ENCODE assay signal across 13 cellular contexts in the genomic region with DNA sequence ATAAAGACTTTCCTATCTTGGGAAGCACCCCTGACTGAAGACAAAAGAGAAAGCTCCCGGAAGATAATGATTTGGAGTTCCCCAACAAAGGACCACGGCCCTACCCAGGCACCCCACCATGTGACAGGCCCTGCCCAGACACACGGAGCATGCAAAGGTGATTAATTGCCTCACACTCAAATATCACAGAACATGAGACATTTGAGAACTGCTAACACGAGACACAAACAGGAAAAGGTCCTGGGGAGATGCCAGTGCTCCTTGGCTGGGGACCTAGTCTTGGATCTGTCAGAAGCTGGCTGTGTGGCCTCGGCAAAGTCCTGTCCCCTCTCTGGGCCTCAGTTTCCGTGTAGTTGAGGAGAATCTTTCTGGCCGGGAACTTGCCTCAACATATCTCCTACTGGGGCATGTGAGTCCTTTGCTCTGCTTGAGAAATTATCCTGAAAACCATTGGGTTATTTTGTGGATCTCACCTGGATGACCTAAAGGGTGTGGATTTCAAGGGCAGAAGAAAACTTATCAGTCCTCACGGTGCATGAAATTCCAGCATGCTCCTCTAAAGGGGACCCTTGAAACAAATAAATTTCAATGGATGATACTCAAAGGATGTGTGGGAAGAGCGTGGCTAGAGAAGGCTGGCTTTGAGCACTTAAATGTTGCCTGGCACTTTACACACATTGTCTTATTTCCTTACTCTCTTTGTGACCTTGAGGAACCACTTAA.
DNase-seq lines count a peak whose midpoint lies in the region; ATAC-seq and TF ChIP-seq lines count a peak whose summit lies in the region.
"Had no signal": no experiment of that assay in that cellular context is flagged by ENCODE, and none has a peak within 500 bp of the region (broad histone marks: within the 10 kb centered on the region; RNA-seq: fewer than 3 reads in every experiment).

No MANE protein-coding gene starts in this region.

- no peaks in the 10 kb centered on the region for H3K9me3 ChIP-seq in endodermal cell (ENCODE audit: control insufficient read depth, low read length)
- H3K9me3 ChIP-seq in right lobe of liver: no peaks in the 10 kb centered on the region
- no peaks in the 10 kb centered on the region for H3K9me3 ChIP-seq in upper lobe of right lung
- no peaks in the 10 kb centered on the region for H3K9me3 ChIP-seq in CD8-positive, alpha-beta T cell (ENCODE audit: low read length)
- H3K9me3 ChIP-seq: thoracic aorta had no signal

- peak in 3 of 4 donors; percentile 6 to 34 (median 18) for ATAC-seq in right lobe of liver
- peak; percentile 26 for ATAC-seq in upper lobe of right lung
- ATAC-seq in CD8-positive, alpha-beta T cell: no peak

- H3K27me3 Mint-ChIP-seq in activated CD4-positive, alpha-beta memory T cell treated with anti-CD3 and anti-CD28 coated beads for 36 hours: peaks cover 7% of the 10 kb centered on the region
- peaks cover 29% of the 10 kb centered on the region for H3K27me3 Mint-ChIP-seq in activated CD4-positive, alpha-beta memory T cell treated with anti-CD3 and anti-CD28 coated beads, Interleukin-2, amount 10 ng/mL, durations not matched to agents 7 days and 5 days
- H3K27me3 Mint-ChIP-seq in endodermal cell (ENCODE audit: insufficient read depth): no peaks in the 10 kb centered on the region
- H3K27me3 Mint-ChIP-seq in CD8-positive, alpha-beta T cell (ENCODE audit: low read depth): peaks cover 3% of the 10 kb centered on the region

- H3K4me3 ChIP-seq in endodermal cell (ENCODE audit: low read length): no peak overlapping the region
- H3K4me3 ChIP-seq in right lobe of liver: no peak overlapping the region
- H3K4me3 ChIP-seq in upper lobe of right lung: no peak overlapping the region
- H3K4me3 ChIP-seq in CD8-positive, alpha-beta T cell (ENCODE audit: low read depth, low read length): no peak overlapping the region
- H3K4me3 ChIP-seq: thoracic aorta had no signal

- POLR2A ChIA-PET in activated CD4-positive, alpha-beta memory T cell treated with anti-CD3 and anti-CD28 coated beads for 36 hours (lab: Charles Lee): no interaction called here
- POLR2A ChIA-PET in activated CD4-positive, alpha-beta memory T cell treated with anti-CD3 and anti-CD28 coated beads, Interleukin-2, amount 10 ng/mL, durations not matched to agents 7 days and 5 days (lab: Charles Lee): no interaction called here
- POLR2A ChIA-PET in CD8-positive, alpha-beta T cell (lab: Charles Lee): no interaction called here

- peaks cover 4% of the 10 kb centered on the region for H3K4me1 Mint-ChIP-seq in activated CD4-positive, alpha-beta memory T cell treated with anti-CD3 and anti-CD28 coated beads for 36 hours (ENCODE audit: low read depth)
- no peaks in the 10 kb centered on the region for H3K4me1 Mint-ChIP-seq in activated CD4-positive, alpha-beta memory T cell treated with anti-CD3 and anti-CD28 coated beads, Interleukin-2, amount 10 ng/mL, durations not matched to agents 7 days and 5 days
- peaks cover 16% of the 10 kb centered on the region for H3K4me1 Mint-ChIP-seq in endodermal cell
- H3K4me1 Mint-ChIP-seq in CD8-positive, alpha-beta T cell (ENCODE audit: low read depth): no peaks in the 10 kb centered on the region

- WGBS in endodermal cell (ENCODE audit: insufficient coverage in 1 of 2, insufficient read length in 1 of 2), 2 experiments: 79 to 91% methylated on average over 6 to 9 of the region's 9 CpGs
- WGBS in right lobe of liver (ENCODE audit: insufficient coverage, low coverage, low lambda C conversion rate, missing lambda C conversion rate): 50% methylated on average over 6 of the region's 9 CpGs

- DNase-seq in activated CD4-positive, alpha-beta memory T cell treated with anti-CD3 and anti-CD28 coated beads for 36 hours: peak; percentile 20
- no peak for DNase-seq in activated CD4-positive, alpha-beta memory T cell treated with anti-CD3 and anti-CD28 coated beads, Interleukin-2, amount 10 ng/mL, durations not matched to agents 7 days and 5 days
- DNase-seq in endodermal cell: peak; percentile 54
- no peak for DNase-seq in right lobe of liver
- DNase-seq in upper lobe of right lung: no peak
- DNase-seq in CD8-positive, alpha-beta T cell: no peak
- no peak for DNase-seq in activated T-cell treated with anti-CD3 and anti-CD28 coated beads, Interleukin-2, amount 50 U/mL, for 48 hours
- DNase-seq in pons (ENCODE audit: low spot score): no peak
- DNase-seq: activated CD4-positive, alpha-beta T cell treated with anti-CD3 and anti-CD28 coated beads, Interleukin-2, amount 50 U/mL, for 4 hours; activated naive CD4-positive, alpha-beta T cell; DMS79; NCI-H1092 treated with DMSO at 0.1 percent for 48 hours had no signal

- no peak overlapping the region for H3K4me3 Mint-ChIP-seq in activated CD4-positive, alpha-beta memory T cell treated with anti-CD3 and anti-CD28 coated beads for 36 hours
- no peak overlapping the region for H3K4me3 Mint-ChIP-seq in activated CD4-positive, alpha-beta memory T cell treated with anti-CD3 and anti-CD28 coated beads, Interleukin-2, amount 10 ng/mL, durations not matched to agents 7 days and 5 days
- H3K4me3 Mint-ChIP-seq in endodermal cell: no peak overlapping the region
- H3K4me3 Mint-ChIP-seq in CD8-positive, alpha-beta T cell: no peak overlapping the region

- no peaks in the 10 kb centered on the region for H3K36me3 Mint-ChIP-seq in activated CD4-positive, alpha-beta memory T cell treated with anti-CD3 and anti-CD28 coated beads for 36 hours
- no peaks in the 10 kb centered on the region for H3K36me3 Mint-ChIP-seq in activated CD4-positive, alpha-beta memory T cell treated with anti-CD3 and anti-CD28 coated beads, Interleukin-2, amount 10 ng/mL, durations not matched to agents 7 days and 5 days (ENCODE audit: low read depth)
- no peaks in the 10 kb centered on the region for H3K36me3 Mint-ChIP-seq in endodermal cell (ENCODE audit: low read depth)
- H3K36me3 Mint-ChIP-seq in CD8-positive, alpha-beta T cell: no peaks in the 10 kb centered on the region

- no peak for TF ChIP-seq POLR2A in right lobe of liver (IDR thresholded peaks at IDR 0.05)

- CTCF ChIA-PET in activated CD4-positive, alpha-beta memory T cell treated with anti-CD3 and anti-CD28 coated beads for 36 hours (lab: Charles Lee): no interaction called here
- CTCF ChIA-PET in activated CD4-positive, alpha-beta memory T cell treated with anti-CD3 and anti-CD28 coated beads, Interleukin-2, amount 10 ng/mL, durations not matched to agents 7 days and 5 days (lab: Charles Lee): no interaction called here
- CTCF ChIA-PET in CD8-positive, alpha-beta T cell (lab: Charles Lee): no interaction called here

- H3K27ac ChIP-seq in endodermal cell (ENCODE audit: low read depth, low read length): no peak overlapping the region
- no peak overlapping the region for H3K27ac ChIP-seq in right lobe of liver
- no peak overlapping the region for H3K27ac ChIP-seq in upper lobe of right lung
- no peak overlapping the region for H3K27ac ChIP-seq in CD8-positive, alpha-beta T cell (ENCODE audit: low read depth, low read length)
- H3K27ac ChIP-seq: thoracic aorta had no signal

- H3K9me3 Mint-ChIP-seq in activated CD4-positive, alpha-beta memory T cell treated with anti-CD3 and anti-CD28 coated beads for 36 hours: no peaks in the 10 kb centered on the region
- no peaks in the 10 kb centered on the region for H3K9me3 Mint-ChIP-seq in activated CD4-positive, alpha-beta memory T cell treated with anti-CD3 and anti-CD28 coated beads, Interleukin-2, amount 10 ng/mL, durations not matched to agents 7 days and 5 days
- no peaks in the 10 kb centered on the region for H3K9me3 Mint-ChIP-seq in endodermal cell
- no peaks in the 10 kb centered on the region for H3K9me3 Mint-ChIP-seq in CD8-positive, alpha-beta T cell

- intact Hi-C loops in activated CD4-positive, alpha-beta memory T cell treated with anti-CD3 and anti-CD28 coated beads for 36 hours (cut with micrococcal nuclease): no loop called here
- intact Hi-C loops in right lobe of liver (cut with DNase I) (no loop called here), upper lobe of right lung (cut with DNase I) (no loop called here)
- intact Hi-C loops in CD8-positive, alpha-beta T cell (cut with DNase I, micrococcal nuclease): no loop called here

- no peak overlapping the region for H3K9ac ChIP-seq in endodermal cell (ENCODE audit: extremely low read depth, low read length, poor library complexity, severe bottlenecking)

- H3K36me3 ChIP-seq in endodermal cell (ENCODE audit: control insufficient read depth, insufficient read depth, low read length) (no peaks in the 10 kb centered on the region), right lobe of liver (no peaks in the 10 kb centered on the region), upper lobe of right lung (no peaks in the 10 kb centered on the region)
- H3K36me3 ChIP-seq in CD8-positive, alpha-beta T cell (ENCODE audit: insufficient read depth, low read length): no peaks in the 10 kb centered on the region
- H3K36me3 ChIP-seq: thoracic aorta had no signal

- TF ChIP-seq CTCF in endodermal cell (conservative IDR thresholded peaks at IDR 0.05): no peak
- TF ChIP-seq CTCF in right lobe of liver (IDR thresholded peaks at IDR 0.05): no peak
- no peak for TF ChIP-seq CTCF in upper lobe of right lung (IDR thresholded peaks at IDR 0.05)
- no peak for TF ChIP-seq CTCF in CD8-positive, alpha-beta T cell (IDR thresholded peaks at IDR 0.05)

- H3K4me1 ChIP-seq in endodermal cell (ENCODE audit: control insufficient read depth, insufficient read depth, low read length) (peaks cover 11% of the 10 kb centered on the region), right lobe of liver (peaks cover 0 to 21% (median 8%) of the 10 kb centered on the region in 4 donors), upper lobe of right lung (peaks cover 37% of the 10 kb centered on the region)
- no peaks in the 10 kb centered on the region for H3K4me1 ChIP-seq in CD8-positive, alpha-beta T cell (ENCODE audit: insufficient read depth, low read length)

- H3K27ac Mint-ChIP-seq in activated CD4-positive, alpha-beta memory T cell treated with anti-CD3 and anti-CD28 coated beads for 36 hours: no peak overlapping the region
- H3K27ac Mint-ChIP-seq in activated CD4-positive, alpha-beta memory T cell treated with anti-CD3 and anti-CD28 coated beads, Interleukin-2, amount 10 ng/mL, durations not matched to agents 7 days and 5 days: no peak overlapping the region
- H3K27ac Mint-ChIP-seq in endodermal cell: peak overlapping the region; percentile 65
- H3K27ac Mint-ChIP-seq in CD8-positive, alpha-beta T cell: no peak overlapping the region

- H3K27me3 ChIP-seq in endodermal cell (ENCODE audit: control insufficient read depth, insufficient read depth, low read length, poor library complexity, severe bottlenecking) (no peaks in the 10 kb centered on the region), right lobe of liver (no peaks in the 10 kb centered on the region), upper lobe of right lung (no peaks in the 10 kb centered on the region)
- H3K27me3 ChIP-seq in CD8-positive, alpha-beta T cell (ENCODE audit: insufficient read depth, low read length): no peaks in the 10 kb centered on the region

Comparison
In these comparisons a context has a peak if more than half of its experiments do, and no peak if none do; other contexts are left out.
1. DNase-seq: peak in activated CD4-positive, alpha-beta memory T cell treated with anti-CD3 and anti-CD28 coated beads for 36 hours (single experiment) and endodermal cell (single experiment); none in activated CD4-positive, alpha-beta memory T cell treated with anti-CD3 and anti-CD28 coated beads, Interleukin-2, amount 10 ng/mL, durations not matched to agents 7 days and 5 days (single experiment), right lobe of liver (0 of 3), upper lobe of right lung (single experiment), CD8-positive, alpha-beta T cell (0 of 7), activated T-cell treated with anti-CD3 and anti-CD28 coated beads, Interleukin-2, amount 50 U/mL, for 48 hours (0 of 2) and pons (single experiment).